Comparison of ENCODE assay signal across 7 cellular contexts in the genomic region with DNA sequence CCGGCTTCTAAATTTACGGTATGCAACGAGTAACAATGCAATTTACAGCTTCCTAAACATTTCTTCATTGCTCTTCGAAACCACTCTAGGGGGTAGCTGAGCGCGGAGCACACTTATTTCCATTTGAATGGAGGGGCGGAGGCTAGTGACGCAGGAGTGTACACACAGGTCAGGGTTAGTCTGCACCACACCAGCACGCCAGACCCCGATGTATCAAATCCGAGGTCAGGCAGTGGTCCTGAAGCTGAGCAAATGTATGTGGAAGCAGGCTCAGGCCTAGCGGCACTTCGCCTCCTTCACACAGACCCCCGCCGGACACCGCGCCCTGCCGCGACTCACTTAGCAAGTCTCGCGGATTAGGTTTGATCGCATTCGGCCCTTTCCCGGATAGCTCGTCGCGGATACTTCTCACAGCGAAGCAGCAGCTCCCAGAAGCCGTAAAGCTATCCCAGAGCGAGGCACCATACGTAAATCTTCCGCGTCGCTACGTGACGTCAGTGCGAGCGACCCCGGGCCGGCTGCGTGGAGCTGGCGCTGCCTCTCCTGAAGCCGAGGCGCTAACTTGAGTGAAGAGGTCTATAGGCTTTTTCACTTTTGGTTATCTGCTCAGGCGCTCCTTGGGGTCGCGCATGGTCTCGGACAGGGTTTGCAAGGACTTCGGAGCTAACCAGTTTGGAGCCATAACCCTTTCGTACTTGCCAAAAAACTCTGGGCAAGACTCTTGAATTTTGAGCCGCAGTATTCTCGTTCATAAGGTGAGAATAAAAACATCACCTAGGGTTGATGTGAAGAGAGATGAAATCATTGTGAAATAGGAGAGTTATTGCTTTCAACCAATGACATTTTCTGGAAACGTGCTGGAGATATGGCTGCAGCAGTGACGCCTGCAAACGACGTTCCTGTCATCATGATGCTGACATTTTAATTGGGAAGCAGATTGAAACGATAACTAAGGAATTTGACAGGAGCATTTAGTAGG. TPM values are rescaled to one million over a fixed set of nuclear protein-coding genes. Genes with fewer than 3 reads are reported as not detected.
A peak's percentile ranks its signal among the peaks of the same experiment; 100 is the strongest.
DNase-seq lines count a peak whose midpoint lies in the region; ATAC-seq and TF ChIP-seq lines count a peak whose summit lies in the region.

A gene with protein sequence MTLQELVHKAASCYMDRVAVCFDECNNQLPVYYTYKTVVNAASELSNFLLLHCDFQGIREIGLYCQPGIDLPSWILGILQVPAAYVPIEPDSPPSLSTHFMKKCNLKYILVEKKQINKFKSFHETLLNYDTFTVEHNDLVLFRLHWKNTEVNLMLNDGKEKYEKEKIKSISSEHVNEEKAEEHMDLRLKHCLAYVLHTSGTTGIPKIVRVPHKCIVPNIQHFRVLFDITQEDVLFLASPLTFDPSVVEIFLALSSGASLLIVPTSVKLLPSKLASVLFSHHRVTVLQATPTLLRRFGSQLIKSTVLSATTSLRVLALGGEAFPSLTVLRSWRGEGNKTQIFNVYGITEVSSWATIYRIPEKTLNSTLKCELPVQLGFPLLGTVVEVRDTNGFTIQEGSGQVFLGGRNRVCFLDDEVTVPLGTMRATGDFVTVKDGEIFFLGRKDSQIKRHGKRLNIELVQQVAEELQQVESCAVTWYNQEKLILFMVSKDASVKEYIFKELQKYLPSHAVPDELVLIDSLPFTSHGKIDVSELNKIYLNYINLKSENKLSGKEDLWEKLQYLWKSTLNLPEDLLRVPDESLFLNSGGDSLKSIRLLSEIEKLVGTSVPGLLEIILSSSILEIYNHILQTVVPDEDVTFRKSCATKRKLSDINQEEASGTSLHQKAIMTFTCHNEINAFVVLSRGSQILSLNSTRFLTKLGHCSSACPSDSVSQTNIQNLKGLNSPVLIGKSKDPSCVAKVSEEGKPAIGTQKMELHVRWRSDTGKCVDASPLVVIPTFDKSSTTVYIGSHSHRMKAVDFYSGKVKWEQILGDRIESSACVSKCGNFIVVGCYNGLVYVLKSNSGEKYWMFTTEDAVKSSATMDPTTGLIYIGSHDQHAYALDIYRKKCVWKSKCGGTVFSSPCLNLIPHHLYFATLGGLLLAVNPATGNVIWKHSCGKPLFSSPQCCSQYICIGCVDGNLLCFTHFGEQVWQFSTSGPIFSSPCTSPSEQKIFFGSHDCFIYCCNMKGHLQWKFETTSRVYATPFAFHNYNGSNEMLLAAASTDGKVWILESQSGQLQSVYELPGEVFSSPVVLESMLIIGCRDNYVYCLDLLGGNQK (minus strand): TSS at position 469 of the 979 bp plus-strand sequence. CDS start 3,192 bp downstream, outside the sequence.

- peak within 1 kb of the TSS; percentile 97 for H3K27ac ChIP-seq in hepatocyte

- peak within 1 kb of the TSS; percentile 82 for H3K4me2 ChIP-seq in hepatocyte

- WGBS in hepatocyte (ENCODE audit: low lambda C conversion rate, missing lambda C conversion rate): under 1% methylated on average over 54 of the region's 57 CpGs

- H3K9me3 ChIP-seq in hepatocyte (ENCODE audit: low read depth): no peaks in the 10 kb centered on the region

- peaks cover 36% of the 10 kb centered on the region for H3K79me2 ChIP-seq in hepatocyte

- peak within 1 kb of the TSS; percentile 92 for H2AFZ ChIP-seq in hepatocyte

- ATAC-seq in GM18505 (IDR thresholded peaks at IDR 0.05; ENCODE audit: unreplicated experiment) (peak; percentile 90), HG02973 (IDR thresholded peaks at IDR 0.05; ENCODE audit: unreplicated experiment) (peak; percentile 87)

- H3K4me3 ChIP-seq in astrocyte of the cerebellum (ENCODE audit: low read depth, low read length) (peak within 1 kb of the TSS; percentile 61), hepatocyte (peak within 1 kb of the TSS; percentile 76)

- in situ Hi-C loops in astrocyte of the cerebellum (cut with HindIII; ENCODE audit: low sequenced_read_pairs): no loop called here

- TF ChIP-seq CTCF in astrocyte of the cerebellum (IDR thresholded peaks at IDR 0.05; ENCODE audit: low read depth, low read length, missing control alignments) (no peak), hepatocyte (IDR thresholded peaks at IDR 0.05; ENCODE audit: poor library complexity) (no peak)

- no peaks in the 10 kb centered on the region for H3K9me2 ChIP-seq in hepatocyte (replicated peaks; ENCODE audit: insufficient read depth)

- peaks cover 7% of the 10 kb centered on the region for H3K4me1 ChIP-seq in hepatocyte (ENCODE audit: insufficient read depth)

- no peaks in the 10 kb centered on the region for H3K36me3 ChIP-seq in hepatocyte (replicated peaks; ENCODE audit: insufficient read depth, low read depth)

- peak; percentile 98 for TF ChIP-seq POLR2A in GM18505 (IDR thresholded peaks at IDR 0.05; ENCODE audit: borderline replicate concordance, extremely low read depth, insufficient read depth, insufficient read length)

- DNase-seq in NCI-H2029 (lab: John Stamatoyannopoulos, UW) (peak; percentile 91), T-helper 9 cell (peak; percentile 96), astrocyte of the cerebellum (ENCODE audit: low read depth) (peak; percentile 90), hepatocyte (ENCODE audit: low spot score) (peak; percentile 95), renal cortical epithelial cell (ENCODE audit: low read depth) (peak; percentile 90)

- no peaks in the 10 kb centered on the region for H4K20me1 ChIP-seq in hepatocyte (ENCODE audit: insufficient read depth, poor library complexity, severe bottlenecking)

- no peaks in the 10 kb centered on the region for H3K27me3 ChIP-seq in hepatocyte

RNA-seq across cellular contexts. Expression of the gene that starts here (rescaled TPM):
- total RNA-seq in hepatocyte (11.9 and 22.9 TPM in 2 replicates), renal cortical epithelial cell (14.8 and 24.1 TPM in 2 replicates)
- 8.4 and 9.3 TPM in 2 replicates for polyA plus RNA-seq in hepatocyte

Comparison
In these comparisons a context has a peak if more than half of its experiments do, and no peak if none do; other contexts are left out.
1. Peak in every context shown above with its lines: DNase-seq, ATAC-seq, H3K4me3 ChIP-seq and H3K27ac ChIP-seq.